In the genomic region with DNA sequence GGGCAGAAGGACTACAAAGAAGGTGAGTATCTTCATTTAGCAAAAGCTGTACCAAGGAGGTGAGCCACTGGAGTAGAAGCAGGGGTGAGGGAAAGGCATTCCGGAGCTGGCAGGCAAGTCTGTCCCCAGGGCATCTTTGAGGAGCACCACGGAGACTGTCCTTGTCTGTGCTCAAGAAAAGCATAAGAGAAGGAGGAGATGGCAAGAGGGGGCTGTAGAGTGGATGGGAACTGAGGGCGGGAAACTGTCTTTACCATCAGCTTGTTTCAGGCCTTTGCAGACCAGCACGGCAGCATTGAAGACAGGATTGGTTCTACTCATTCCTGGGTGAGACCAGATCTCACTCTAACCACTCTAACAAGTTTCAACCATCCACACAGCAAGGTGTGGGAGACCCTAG, we compare ENCODE assay signal across 29 cellular contexts.
"Had no signal": no experiment of that assay in that cellular context is flagged by ENCODE, and none has a peak within 500 bp of the region (broad histone marks: within the 10 kb centered on the region; RNA-seq: fewer than 3 reads in every experiment).

No MANE protein-coding gene starts in this region.

- ATAC-seq: activated CD8-positive, alpha-beta T cell treated with anti-CD3 and anti-CD28 coated beads for 36 hours; activated naive CD8-positive, alpha-beta T cell treated with anti-CD3 and anti-CD28 coated beads, Interleukin-2, amount 50 U/mL, for 24 hours; activated T-cell treated with anti-CD3 and anti-CD28 coated beads, Interleukin-2, amount 50 U/mL, for 4 hours; activated T-cell treated with anti-CD3 and anti-CD28 coated beads, Interleukin-2, amount 50 U/mL, for 72 hours; activated T-helper 17 cell treated with anti-CD3 and anti-CD28 coated beads, Interleukin-2, amount 50 U/mL, for 72 hours had no signal

- H3K27me3 ChIP-seq: ascending aorta, cardiac muscle cell had no signal

- H3K4me3 ChIP-seq: ascending aorta, cardiac muscle cell had no signal

- H3K4me1 ChIP-seq: ascending aorta had no signal

- H3K9me3 ChIP-seq: ascending aorta had no signal

- DNase-seq: activated B cell treated with CpG ODN at 0.5 μM for 24 hours; activated CD4-positive, alpha-beta memory T cell treated with anti-CD3 and anti-CD28 coated beads for 36 hours; activated CD4-positive, alpha-beta T cell treated with anti-CD3 and anti-CD28 coated beads for 4 hours; activated CD4-positive, alpha-beta T cell treated with anti-CD3 and anti-CD28 coated beads, Interleukin-2, amount 10 ng/mL, durations not matched to agents 24 days and 14 days; activated CD4-positive, alpha-beta T cell treated with anti-CD3 and anti-CD28 coated beads, Interleukin-2, amount 50 U/mL, for 1 hour; activated CD4-positive, alpha-beta T cell treated with anti-CD3 and anti-CD28 coated beads, Interleukin-2, amount 50 U/mL, for 4 hours; activated CD4-positive, CD25-positive, alpha-beta regulatory T cell treated with anti-CD3 and anti-CD28 coated beads, Interleukin-2, amount 50 U/mL, for 72 hours; activated CD8-positive, alpha-beta memory T cell treated with anti-CD3 and anti-CD28 coated beads, Interleukin-2, amount 50 U/mL, for 4 hours; activated CD8-positive, alpha-beta T cell treated with anti-CD3 and anti-CD28 coated beads for 36 hours; activated effector memory CD4-positive, alpha-beta T cell treated with anti-CD3 and anti-CD28 coated beads, Interleukin-2, amount 50 U/mL, for 16 hours; activated gamma-delta T cell treated with Interleukin-2 at 50 U/mL for 16 hours; activated naive CD4-positive, alpha-beta T cell; activated naive CD4-positive, alpha-beta T cell treated with anti-CD3 and anti-CD28 coated beads, Interleukin-2, amount 10 ng/mL, durations not matched to agents 7 days and 5 days; activated naive CD8-positive, alpha-beta T cell treated with anti-CD3 and anti-CD28 coated beads, Interleukin-2, amount 10 ng/mL, durations not matched to agents 7 days and 5 days; activated naive CD8-positive, alpha-beta T cell treated with anti-CD3 and anti-CD28 coated beads, Interleukin-2, amount 50 U/mL, for 24 hours; activated T-cell treated with anti-CD3 and anti-CD28 coated beads for 4 hours; activated T-cell treated with anti-CD3 and anti-CD28 coated beads, Interleukin-2, amount 50 U/mL, for 1 hour; activated T-cell treated with anti-CD3 and anti-CD28 coated beads, Interleukin-2, amount 50 U/mL, for 4 hours; activated T-cell treated with anti-CD3 and anti-CD28 coated beads, Interleukin-2, amount 50 U/mL, for 72 hours; anterior cingulate cortex; caudate nucleus; cerebellar nuclear complex; T-helper 1 cell; T-helper 2 cell; T-helper 9 cell had no signal

- H3K36me3 ChIP-seq: ascending aorta, cardiac muscle cell had no signal

- H3K27ac ChIP-seq: ascending aorta, cardiac muscle cell, VCaP had no signal
